2 cellular contexts compared by ENCODE assay signal in genomic region chr19:29789007-29789406, GRCh38.
TF ChIP-seq lines count a peak whose summit lies in the region.

No MANE protein-coding gene starts in this region.

TF ChIP-seq in HepG2, 621 proteins besides CTCF, POLR2A, EP300 and RAD21:
- 0 out of 2 replicates have a peak, but pooled peaks have one; percentile 20 for TF ChIP-seq CEBPB (IDR thresholded peaks at IDR 0.05; ENCODE audit: borderline replicate concordance, low read depth, low read length)
- no peak for TF ChIP-seq TEAD3 (CRISPR knock-in tag; optimal IDR thresholded peaks at IDR 0.05; ENCODE audit: borderline replicate concordance)

TF ChIP-seq in K562, 482 proteins besides CTCF, POLR2A, EP300 and RAD21:
- TF ChIP-seq ZBTB7A (IDR thresholded peaks at IDR 0.05; ENCODE audit: borderline replicate concordance, control insufficient read depth, low read depth, low read length) (no peak), THAP7 (CRISPR knock-in tag; IDR thresholded peaks at IDR 0.05) (no peak), HDAC1 (IDR thresholded peaks at IDR 0.05) (no peak), ZNF146 (CRISPR knock-in tag; IDR thresholded peaks at IDR 0.05; ENCODE audit: unreplicated experiment) (peak; percentile 48), ZBTB11 (CRISPR knock-in tag; IDR thresholded peaks at IDR 0.05) (no peak), TAL1 (IDR thresholded peaks at IDR 0.05) (no peak)
TF ChIP-seq in K562: peak in this region for 1.
